In genomic region chr20:62066339-62066982, GRCh38 we compare ENCODE assay signal across 8 cellular contexts. TPM values are rescaled to one million over a fixed set of nuclear protein-coding genes. Genes with fewer than 3 reads are reported as not detected.
DNase-seq lines count a peak whose midpoint lies in the region; ATAC-seq and TF ChIP-seq lines count a peak whose summit lies in the region.

No MANE protein-coding gene starts in this region.

- intact Hi-C loops in A673 (cut with micrococcal nuclease; ENCODE audit: unreplicated experiment), result loop anchor here (2.0 kb wide), 1 partner anchor 54 kb away; no protein-coding TSS in a partner anchor

- H3K4me1 ChIP-seq in A673 (ENCODE audit: insufficient read depth, low read length, poor library complexity, severe bottlenecking) (peaks cover 21% of the 10 kb centered on the region), thoracic aorta (ENCODE audit: control insufficient read depth in 1 of 2, low read depth in 2 of 2) (peaks cover 21 to 36% of the 10 kb centered on the region in 2 donors)

- peaks cover 65% of the 10 kb centered on the region for H3K4me1 Mint-ChIP-seq in nephron progenitor cell

- peaks cover 14% of the 10 kb centered on the region for H3K36me3 Mint-ChIP-seq in nephron progenitor cell (ENCODE audit: low read depth)

- ATAC-seq in GM18517 (IDR thresholded peaks at IDR 0.05; ENCODE audit: unreplicated experiment) (peak; percentile 19), HG03139 (IDR thresholded peaks at IDR 0.05; ENCODE audit: unreplicated experiment) (peak; percentile 31), thoracic aorta (ENCODE audit: insufficient number of reproducible peaks, low FRiP score, low read depth) (no peak)

- peaks cover 8% of the 10 kb centered on the region for H3K9me3 Mint-ChIP-seq in nephron progenitor cell

- CTCF ChIA-PET in A673 (lab: Charles Lee), result no interaction called here

- peak; percentile 61 for DNase-seq in A673 (ENCODE audit: low spot score)
- DNase-seq in NCI-H526 (lab: John Stamatoyannopoulos, UW), result peak; percentile 61 to 82
- peak; percentile 65 to 69 for DNase-seq in activated T-cell treated with anti-CD3 and anti-CD28 coated beads, Interleukin-2, amount 50 U/mL, for 48 hours
- peak; percentile 28 for DNase-seq in fibroblast of pulmonary artery (ENCODE audit: low read depth)
- DNase-seq in nephron progenitor cell, result peak; percentile 78
- no peak for DNase-seq in thoracic aorta (ENCODE audit: low spot score)

- H3K4me3 ChIP-seq in A673 (ENCODE audit: low read depth, low read length, poor library complexity, severe bottlenecking), result peak overlapping the region; percentile 54
- peak overlapping the region; percentile 64 for H3K4me3 ChIP-seq in fibroblast of pulmonary artery (replicated peaks; ENCODE audit: low read depth, low read length)
- H3K4me3 ChIP-seq in thoracic aorta, result peak overlapping the region; percentile 81

- POLR2A ChIA-PET in A673 (lab: Charles Lee; ENCODE audit: low non-redundant PET), result interaction anchor here (1.0 kb wide), 1 partner anchor 56 kb away, joined by 3 read pairs; the partner anchor contains the start of gene LSM14B

- peak overlapping the region; percentile 97 for H3K27ac Mint-ChIP-seq in nephron progenitor cell

- no peak for TF ChIP-seq CTCF in A673 (conservative IDR thresholded peaks at IDR 0.05; ENCODE audit: low read depth, low read length)
- TF ChIP-seq CTCF in fibroblast of pulmonary artery (IDR thresholded peaks at IDR 0.05; ENCODE audit: low read length, missing control alignments), result no peak
- TF ChIP-seq CTCF in nephron progenitor cell (IDR thresholded peaks at IDR 0.05), result no peak
- TF ChIP-seq CTCF in thoracic aorta (IDR thresholded peaks at IDR 0.05), result no peak

- peaks cover 7% of the 10 kb centered on the region for H3K36me3 ChIP-seq in A673 (ENCODE audit: insufficient read depth, low read length, poor library complexity, severe bottlenecking)
- no peaks in the 10 kb centered on the region for H3K36me3 ChIP-seq in thoracic aorta

- H3K27me3 ChIP-seq in A673 (replicated peaks; ENCODE audit: insufficient read depth, low read depth, low read length, poor library complexity) (no peaks in the 10 kb centered on the region), thoracic aorta (replicated peaks; ENCODE audit: insufficient read depth) (no peaks in the 10 kb centered on the region)

- H3K27ac ChIP-seq in A673 (ENCODE audit: low read depth, low read length, poor library complexity, severe bottlenecking) (peak overlapping the region; percentile 88), thoracic aorta (peak overlapping the region; percentile 83 to 91)

- H3K9me3 ChIP-seq in A673 (ENCODE audit: low read depth, low read length, poor library complexity, severe bottlenecking) (no peaks in the 10 kb centered on the region), thoracic aorta (no peaks in the 10 kb centered on the region)

- peak overlapping the region; percentile 86 for H3K4me3 Mint-ChIP-seq in nephron progenitor cell

- no TSS peak for BruUV-seq in A673 (replicated peaks; lab: Mats Ljungman, UMichigan)

- peaks cover 22% of the 10 kb centered on the region for H3K27me3 Mint-ChIP-seq in nephron progenitor cell (ENCODE audit: low read depth, poor library complexity)

RNA-seq across cellular contexts. Expression of gene TAF4, which starts 0.8 kb away (rescaled TPM):
- 32.7 and 37.0 TPM in 2 replicates for total RNA-seq in A673 (2021)
- 10 to 100 TPM; 10.4 to 11.0 TPM for total RNA-seq in thoracic aorta

RNA-seq across cellular contexts. Expression of gene LSM14B, which starts 55.8 kb away (rescaled TPM):
- total RNA-seq in A673 (2021), result 72.5 and 80.2 TPM in 2 replicates
- total RNA-seq in thoracic aorta, result 10 to 100 TPM; 11.4 to 38.7 TPM
